9 cellular contexts compared by ENCODE assay signal in the genomic region with DNA sequence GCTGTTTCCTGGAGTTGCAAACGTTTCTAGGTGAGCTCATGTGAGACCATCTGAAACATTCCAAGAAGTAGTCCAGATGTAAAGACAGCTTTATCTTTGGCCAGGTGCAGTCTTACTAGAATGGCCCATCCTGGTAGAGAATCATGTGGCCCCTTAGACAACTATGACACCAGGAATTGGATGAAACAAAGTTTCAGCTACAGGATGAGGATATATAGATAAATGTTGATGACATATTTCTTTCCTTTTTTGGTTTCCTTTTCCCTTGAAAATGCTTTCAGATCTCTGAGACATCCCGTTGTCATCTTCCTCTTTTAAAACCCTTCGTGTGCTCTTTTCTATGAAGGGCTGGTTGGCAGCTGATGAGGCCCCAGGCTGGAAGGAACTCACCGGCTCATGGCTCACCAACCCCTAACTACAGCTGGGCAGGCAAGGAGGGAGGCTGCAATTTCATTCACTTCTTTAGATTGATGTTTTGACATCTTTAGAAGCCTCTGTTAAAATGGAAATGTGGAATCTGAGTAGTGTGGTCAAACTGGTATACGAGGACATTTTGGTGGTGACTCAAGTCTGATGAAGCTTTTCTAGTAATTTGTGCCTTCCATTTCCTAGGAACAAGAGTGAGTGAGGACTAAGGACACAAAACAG.
DNase-seq lines count a peak whose midpoint lies in the region; ATAC-seq, FAIRE-seq and TF ChIP-seq lines count a peak whose summit lies in the region.
"Had no signal": no experiment of that assay in that cellular context is flagged by ENCODE, and none has a peak within 500 bp of the region (broad histone marks: within the 10 kb centered on the region; RNA-seq: fewer than 3 reads in every experiment).

No MANE protein-coding gene starts in this region.

- peak; percentile 13 for FAIRE-seq in GM12891 (lab: Jason Lieb, UNC)
- FAIRE-seq in bronchial epithelial cell (lab: Jason Lieb, UNC), result no peak

- H2AFZ ChIP-seq in OCI-LY3 (ENCODE audit: low read depth, low read length), result peak overlapping the region; percentile 41; the same call in 1 of the 2 replicates

- DNase-seq in GM12891 (ENCODE audit: insufficient read length, low spot score) (no peak), bronchial epithelial cell (ENCODE audit: low read depth) (peak; percentile 42), putamen (ENCODE audit: low spot score) (peak; percentile 14), HUDEP-2 (lab: John Stamatoyannopoulos, UW; ENCODE audit: unreplicated experiment in 76 of 76) (no peak), NCI-H226 (no peak)

- H3K27ac ChIP-seq in OCI-LY3 (ENCODE audit: low read length), result no peak overlapping the region
- H3K27ac ChIP-seq: KMS-11 had no signal

- peak overlapping the region; percentile 37 for H3K4me2 ChIP-seq in OCI-LY3 (ENCODE audit: low read length)
- H3K4me2 ChIP-seq: KMS-11 had no signal

- H3K9ac ChIP-seq in OCI-LY3 (ENCODE audit: low read length), result no peak overlapping the region
- H3K9ac ChIP-seq: KMS-11 had no signal

- no peaks in the 10 kb centered on the region for H4K20me1 ChIP-seq in OCI-LY3 (ENCODE audit: insufficient read depth, low read length)

- H3K27me3 ChIP-seq in OCI-LY3 (ENCODE audit: low read depth, low read length) (no peaks in the 10 kb centered on the region), bronchial epithelial cell (ENCODE audit: control insufficient read depth, insufficient read depth, low read length) (no peaks in the 10 kb centered on the region)

- H3K4me3 ChIP-seq in OCI-LY3 (ENCODE audit: low read length), result no peak overlapping the region
- no peak overlapping the region for H3K4me3 ChIP-seq in bronchial epithelial cell (ENCODE audit: low read depth, low read length)

- TF ChIP-seq CTCF in OCI-LY3 (IDR thresholded peaks at IDR 0.05; ENCODE audit: low read depth, low read length) (no peak), bronchial epithelial cell (IDR thresholded peaks at IDR 0.05; ENCODE audit: insufficient read depth, low read length, severe bottlenecking) (no peak)

- no peaks in the 10 kb centered on the region for H3K9me3 ChIP-seq in OCI-LY3 (ENCODE audit: insufficient read depth, low read length)

- H3K36me3 ChIP-seq in OCI-LY3 (replicated peaks; ENCODE audit: low read depth, low read length) (no peaks in the 10 kb centered on the region), bronchial epithelial cell (ENCODE audit: control insufficient read depth, insufficient read depth, low read length) (no peaks in the 10 kb centered on the region)

- H3K79me2 ChIP-seq in OCI-LY3 (ENCODE audit: low read length), result no peaks in the 10 kb centered on the region

- ATAC-seq in GM18498 (IDR thresholded peaks at IDR 0.05; ENCODE audit: unreplicated experiment), result no peak
- ATAC-seq in HG03342 (IDR thresholded peaks at IDR 0.05; ENCODE audit: unreplicated experiment), result no peak

- H3K4me1 ChIP-seq in OCI-LY3 (ENCODE audit: low read length), result peaks cover 20% of the 10 kb centered on the region

- TF ChIP-seq POLR2A in GM12891 (IDR thresholded peaks at IDR 0.05; ENCODE audit: low read depth, low read length), result no peak

TF ChIP-seq in GM12891, 5 proteins besides CTCF, POLR2A, EP300 and RAD21:
- TF ChIP-seq POLR2AphosphoS5 (IDR thresholded peaks at IDR 0.05; ENCODE audit: low read depth, low read length), result no peak
- no peak for TF ChIP-seq TAF1 (IDR thresholded peaks at IDR 0.05; ENCODE audit: low read depth, low read length)
- no peak for TF ChIP-seq POU2F2 (IDR thresholded peaks at IDR 0.05; ENCODE audit: low read depth, low read length)
- no peak for TF ChIP-seq PAX5 (IDR thresholded peaks at IDR 0.05; ENCODE audit: insufficient read depth, low read length, severe bottlenecking)
- no peak for TF ChIP-seq SPI1 (IDR thresholded peaks at IDR 0.05; ENCODE audit: low read depth, low read length)

Comparison
In these comparisons a context has a peak if more than half of its experiments do, and no peak if none do; other contexts are left out.
1. DNase-seq: peak in bronchial epithelial cell (single experiment) and putamen (single experiment); none in GM12891 (single experiment), HUDEP-2 (0 of 76) and NCI-H226 (single experiment).